In the genomic region with DNA sequence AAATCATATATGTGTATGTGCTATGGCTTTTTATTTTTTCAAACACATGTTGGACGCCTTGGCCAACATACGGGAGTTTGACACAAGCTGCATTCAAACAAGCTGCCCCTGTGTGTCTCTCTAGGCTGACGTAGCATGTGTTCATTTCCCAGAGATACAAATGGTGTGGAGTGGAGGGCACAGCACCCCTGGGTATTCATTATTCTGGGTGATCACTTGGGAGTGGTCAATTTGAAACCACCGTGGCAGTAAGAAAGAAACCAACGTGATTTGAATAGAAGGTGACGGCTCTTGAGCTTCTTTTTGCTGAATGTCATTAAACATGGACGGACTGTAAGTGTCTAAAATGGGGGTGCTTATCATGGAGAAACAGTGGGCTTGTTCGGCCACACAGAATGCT, we compare ENCODE assay signal across 12 cellular contexts.
DNase-seq lines count a peak whose midpoint lies in the region; ATAC-seq and TF ChIP-seq lines count a peak whose summit lies in the region.
"Had no signal": no experiment of that assay in that cellular context is flagged by ENCODE, and none has a peak within 500 bp of the region (broad histone marks: within the 10 kb centered on the region; RNA-seq: fewer than 3 reads in every experiment).

No MANE protein-coding gene starts in this region.

- no peaks in the 10 kb centered on the region for H3K9me2 ChIP-seq in SU-DHL-6 (replicated peaks; ENCODE audit: insufficient read depth, low read length)

- H3K9ac ChIP-seq in BLaER1 (no peak overlapping the region), SU-DHL-6 (ENCODE audit: low read length) (no peak overlapping the region)
- H3K9ac ChIP-seq: parathyroid adenoma had no signal

- no peak for TF ChIP-seq POLR2A in gastrocnemius medialis (IDR thresholded peaks at IDR 0.05)

- no peaks in the 10 kb centered on the region for H3K79me2 ChIP-seq in SU-DHL-6 (ENCODE audit: insufficient read depth, low read length)
- H3K79me2 ChIP-seq: parathyroid adenoma had no signal

- no peaks in the 10 kb centered on the region for H3F3A ChIP-seq in SU-DHL-6 (ENCODE audit: insufficient read depth)

- H3K4me1 ChIP-seq in BLaER1 (peaks cover 40% of the 10 kb centered on the region), gastrocnemius medialis (no peaks in the 10 kb centered on the region)
- H3K4me1 ChIP-seq: parathyroid adenoma had no signal

- H3K36me3 ChIP-seq in BLaER1: no peaks in the 10 kb centered on the region
- no peaks in the 10 kb centered on the region for H3K36me3 ChIP-seq in SU-DHL-6 (ENCODE audit: low read length)
- H3K36me3 ChIP-seq in gastrocnemius medialis: no peaks in the 10 kb centered on the region
- H3K36me3 ChIP-seq: thoracic aorta had no signal

- H4K20me1 ChIP-seq in BLaER1: no peaks in the 10 kb centered on the region
- H4K20me1 ChIP-seq in SU-DHL-6 (ENCODE audit: low read depth, low read length): no peaks in the 10 kb centered on the region

- H3K27me3 ChIP-seq in BLaER1 (no peaks in the 10 kb centered on the region), SU-DHL-6 (ENCODE audit: low read length) (no peaks in the 10 kb centered on the region), gastrocnemius medialis (no peaks in the 10 kb centered on the region)

- DNase-seq in T-helper 1 cell (no peak), gastrocnemius medialis (no peak)
- no peak for DNase-seq in stimulated activated CD8-positive, alpha-beta memory T cell treated with anti-CD3 and anti-CD28 coated beads, Interleukin-4, amount 100 ng/mL, for 48 hours
- DNase-seq: activated effector memory CD4-positive, alpha-beta T cell treated with anti-CD3 and anti-CD28 coated beads, Interleukin-2, amount 50 U/mL, for 16 hours had no signal

- H2AFZ ChIP-seq in SU-DHL-6 (ENCODE audit: low read depth, low read length, severe bottlenecking): peak overlapping the region; percentile 17
- H2AFZ ChIP-seq: parathyroid adenoma had no signal

- intact Hi-C loops in gastrocnemius medialis (cut with DNase I; ENCODE audit: low total_unique reads): no loop called here

- peak overlapping the region; percentile 57 for H3K4me2 ChIP-seq in BLaER1
- H3K4me2 ChIP-seq in SU-DHL-6 (ENCODE audit: low read depth, low read length, poor library complexity, severe bottlenecking): no peak overlapping the region

- H3K4me3 ChIP-seq in BLaER1 (0 out of 2 replicates have a peak overlapping the region, but pooled peaks have one; percentile 2), SU-DHL-6 (ENCODE audit: insufficient read depth, low read length, poor library complexity, severe bottlenecking) (no peak overlapping the region), gastrocnemius medialis (no peak overlapping the region)
- H3K4me3 ChIP-seq: thoracic aorta had no signal

- peak; percentile 92 for ATAC-seq in GM18907 (IDR thresholded peaks at IDR 0.05; ENCODE audit: unreplicated experiment)
- ATAC-seq in HG03196 (IDR thresholded peaks at IDR 0.05; ENCODE audit: unreplicated experiment): peak; percentile 57
- no peak for ATAC-seq in gastrocnemius medialis
- no peak for ATAC-seq in GM19395 (IDR thresholded peaks at IDR 0.05; ENCODE audit: unreplicated experiment)
- ATAC-seq: Panc1 had no signal

- H3K9me3 ChIP-seq in BLaER1 (no peaks in the 10 kb centered on the region), SU-DHL-6 (ENCODE audit: insufficient read depth, low read length) (no peaks in the 10 kb centered on the region), gastrocnemius medialis (no peaks in the 10 kb centered on the region)
- H3K9me3 ChIP-seq: thoracic aorta had no signal

- in situ Hi-C loops in gastrocnemius medialis (cut with MboI; ENCODE audit: low sequenced_read_pairs in 4 of 4): no loop called here

- H3K27ac ChIP-seq in BLaER1: no peak overlapping the region
- no peak overlapping the region for H3K27ac ChIP-seq in SU-DHL-6 (ENCODE audit: low read depth, low read length)
- H3K27ac ChIP-seq in gastrocnemius medialis: no peak overlapping the region
- H3K27ac ChIP-seq: parathyroid adenoma, thoracic aorta had no signal

- TF ChIP-seq CTCF in SU-DHL-6 (IDR thresholded peaks at IDR 0.05; ENCODE audit: insufficient read depth, low read length, poor library complexity, severe bottlenecking) (no peak), gastrocnemius medialis (IDR thresholded peaks at IDR 0.05 in 4 of 5, conservative IDR thresholded peaks at IDR 0.05 in 1 of 5) (no peak)

Comparison
In these comparisons a context has a peak if more than half of its experiments do, and no peak if none do; other contexts are left out.
1. ATAC-seq: peak in GM18907 (single experiment) and HG03196 (single experiment); none in gastrocnemius medialis (0 of 2) and GM19395 (single experiment).